In the genomic region with DNA sequence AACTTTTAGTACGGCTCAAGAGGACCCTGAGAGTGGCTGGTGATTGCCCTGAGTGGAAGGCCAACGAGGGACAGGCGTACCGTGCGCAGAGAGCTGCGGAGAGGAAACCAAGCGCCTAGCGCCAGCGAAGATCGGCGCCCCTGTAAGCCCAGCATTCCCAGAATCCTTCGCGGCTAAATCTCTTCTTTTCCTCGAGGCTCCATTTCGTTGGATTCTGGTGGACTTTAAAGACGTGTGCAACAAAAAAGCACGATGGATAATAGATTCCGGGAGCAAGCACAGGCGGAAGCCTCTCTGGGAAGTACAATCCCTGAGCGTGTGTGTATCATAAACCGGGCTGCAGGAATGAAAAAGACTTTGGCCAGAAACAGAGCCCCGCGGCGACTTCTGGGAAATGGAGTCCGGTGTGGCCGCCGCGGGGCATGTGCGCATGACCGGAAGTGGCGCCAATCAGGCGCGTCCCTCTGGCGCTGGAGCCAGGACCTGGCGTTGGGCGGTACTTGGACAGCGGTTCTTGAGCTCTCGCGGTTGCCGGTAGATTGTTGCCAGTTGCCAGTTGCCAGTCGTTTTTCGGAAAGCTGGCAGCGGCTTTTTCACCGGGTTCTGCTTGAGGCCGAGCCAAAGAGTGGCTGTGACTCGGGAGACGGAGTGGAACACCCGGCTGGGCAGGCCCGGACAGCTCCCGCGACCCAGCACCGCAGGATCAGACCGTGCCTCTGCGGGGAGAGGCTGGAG, we compare ENCODE assay signal across 8 cellular contexts. TPM values are rescaled to one million over a fixed set of nuclear protein-coding genes. Genes with fewer than 3 reads are reported as not detected.
DNase-seq lines count a peak whose midpoint lies in the region; ATAC-seq and TF ChIP-seq lines count a peak whose summit lies in the region.

Gene ZNF79 (plus strand): TSS at position 449 of the 735 bp plus-strand sequence. CDS start 406 bp downstream, outside the sequence.

- H3K4me3 ChIP-seq in AG04450 (ENCODE audit: low read depth, low read length) (peak within 1 kb of the TSS; percentile 87), iPS-20b (ENCODE audit: low read length) (peak within 1 kb of the TSS; percentile 89), skeletal muscle satellite cell (ENCODE audit: low read length) (peak within 1 kb of the TSS; percentile 91)

- H3K9ac ChIP-seq in iPS-20b (ENCODE audit: low read depth, low read length) (peak within 1 kb of the TSS; percentile 93), skeletal muscle satellite cell (ENCODE audit: low read depth, low read length) (peak within 1 kb of the TSS; percentile 91)

- TF ChIP-seq POLR2A in GM18951 (IDR thresholded peaks at IDR 0.05; ENCODE audit: extremely low read depth, insufficient read depth, insufficient read length) = peak; percentile 80

- in situ Hi-C loops in GM18951 (cut with MboI; ENCODE audit: low sequenced_read_pairs, unreplicated experiment) = no loop called here
- in situ Hi-C loops in T47D (cut with HindIII; ENCODE audit: low pct_unique_long_range_greater_than_20kb, low sequenced_read_pairs) = no loop called here

- DNase-seq in AG04450 (ENCODE audit: low read depth, low spot score) (peak; percentile 74), NCI-H2227 (lab: John Stamatoyannopoulos, UW; ENCODE audit: unreplicated experiment) (peak; percentile 88), T47D (ENCODE audit: low read depth in 1 of 2, low spot score in 1 of 2) (peak; percentile 94 to 96)

- H3K9me3 ChIP-seq in AG04450 (ENCODE audit: control insufficient read depth, insufficient read depth, low read length) (no peaks in the 10 kb centered on the region), iPS-20b (ENCODE audit: insufficient read depth, low read depth, low read length) (no peaks in the 10 kb centered on the region), skeletal muscle satellite cell (replicated peaks; ENCODE audit: low read length) (no peaks in the 10 kb centered on the region)

- peak within 1 kb of the TSS; percentile 93 for H3K4me2 ChIP-seq in skeletal muscle satellite cell (ENCODE audit: low read length)

- CTCF ChIA-PET in AG04450 (lab: Charles Lee) = interaction anchor here (0.6 to 1.5 kb wide), 2 partner anchors 21 to 219 kb away, joined by 4 to 8 read pairs; no protein-coding TSS in a partner anchor

- H3K4me1 ChIP-seq in iPS-20b (ENCODE audit: insufficient read depth, low read length) (no peaks in the 10 kb centered on the region), skeletal muscle satellite cell (ENCODE audit: control insufficient read depth, insufficient read depth, low read length) (peaks cover 20% of the 10 kb centered on the region)

- TF ChIP-seq CTCF in AG04450 (IDR thresholded peaks at IDR 0.05; ENCODE audit: low read depth, low read length) (no peak), VCaP (conservative IDR thresholded peaks at IDR 0.05) (no peak)

- POLR2A ChIA-PET in AG04450 (lab: Yijun Ruan, JAX) = interaction anchor here (0.6 to 1.7 kb wide), 10 partner anchors 14 to 200 kb away, joined by 3 to 10 read pairs (median 5); partner anchors contain the start of genes LRSAM1, RPL12 and SLC2A8

- H3K27ac ChIP-seq in AG04450 (ENCODE audit: low read depth, low read length) (peak within 1 kb of the TSS; percentile 58), VCaP (peak within 1 kb of the TSS; percentile 98), iPS-20b (ENCODE audit: low read length) (peak within 1 kb of the TSS; percentile 92)

- no peaks in the 10 kb centered on the region for H3K27me3 ChIP-seq in AG04450 (ENCODE audit: control insufficient read depth, insufficient read depth, low read length)
- H3K27me3 ChIP-seq in iPS-20b (ENCODE audit: insufficient read depth, low read length) = no peaks in the 10 kb centered on the region
- H3K27me3 ChIP-seq in skeletal muscle satellite cell (ENCODE audit: control insufficient read depth, insufficient read depth, low read length) = no peaks in the 10 kb centered on the region

- ATAC-seq in HG03159 (IDR thresholded peaks at IDR 0.05; ENCODE audit: unreplicated experiment) = peak; percentile 84

- peaks cover 10% of the 10 kb centered on the region; the same call in 1 of the 2 replicates for H3K36me3 ChIP-seq in iPS-20b (ENCODE audit: insufficient read depth, low read depth, low read length)
- peaks cover 5% of the 10 kb centered on the region for H3K36me3 ChIP-seq in skeletal muscle satellite cell (ENCODE audit: insufficient read depth, low read length)

RNA-seq across cellular contexts. Expression of gene ZNF79, which starts in this region (rescaled TPM):
- polyA plus RNA-seq in AG04450 (2011; rRNA removed) = 5.2 and 5.6 TPM in 2 replicates
- 19.7 and 21.1 TPM in 2 replicates for polyA minus RNA-seq in AG04450 (2011; rRNA and poly(A)+ RNA removed)
- total RNA-seq in skeletal muscle satellite cell (2012; rRNA removed) = 5.9 and 6.3 TPM in 2 replicates

Comparison
In these comparisons a context has a peak if more than half of its experiments do, and no peak if none do; other contexts are left out.
1. Peak in every context shown above with its lines: DNase-seq, ATAC-seq, H3K4me3 ChIP-seq and H3K27ac ChIP-seq.